ENCODE assay signal across 10 cellular contexts in the genomic region with DNA sequence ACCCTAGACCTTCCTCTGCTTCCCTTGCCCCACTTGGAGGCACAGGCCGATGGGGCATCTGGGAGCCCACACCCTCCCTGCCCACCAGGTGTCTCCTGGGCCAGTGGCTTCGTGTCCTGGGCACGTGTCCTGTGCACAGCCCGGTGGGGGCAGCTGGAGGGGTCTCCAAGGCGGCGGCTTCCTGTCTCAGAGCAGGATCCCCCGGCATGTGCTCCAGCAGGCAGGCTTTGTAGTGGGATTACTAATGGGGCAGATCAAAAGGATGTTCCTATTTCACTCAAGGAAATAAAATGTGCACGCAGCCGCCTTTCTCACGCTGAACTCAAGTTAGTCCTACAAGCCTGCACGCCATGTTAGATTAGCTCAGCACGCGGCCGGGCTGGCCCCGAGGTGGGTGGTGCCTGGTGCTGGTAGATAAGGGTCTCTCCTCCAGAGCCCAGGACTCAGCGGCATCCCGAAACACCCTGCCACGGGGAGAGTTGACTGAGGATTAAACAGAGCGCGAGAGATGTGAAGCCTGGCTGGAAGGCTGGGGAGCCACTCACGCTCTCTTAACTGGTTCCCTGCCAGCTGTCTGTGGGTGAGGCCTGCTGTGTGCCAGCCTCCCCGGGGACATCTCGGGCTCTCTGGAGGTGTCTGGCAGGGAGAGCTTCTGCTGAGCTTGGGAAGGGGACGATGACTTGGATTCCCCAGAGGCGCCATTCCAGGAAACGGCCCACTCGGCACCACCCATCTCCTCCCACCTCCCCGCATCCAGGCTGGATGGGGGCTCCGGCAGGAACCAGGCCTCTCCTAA.
DNase-seq lines count a peak whose midpoint lies in the region; ATAC-seq, FAIRE-seq and TF ChIP-seq lines count a peak whose summit lies in the region.
"Had no signal": no experiment of that assay in that cellular context is flagged by ENCODE, and none has a peak within 500 bp of the region (broad histone marks: within the 10 kb centered on the region; RNA-seq: fewer than 3 reads in every experiment).

No MANE protein-coding gene starts in this region.

- no peak for TF ChIP-seq POLR2A in GM12892 (IDR thresholded peaks at IDR 0.05; ENCODE audit: low read depth, low read length)

- ATAC-seq in psoas muscle = peak in 3 of 4 donors; percentile 11 to 35 (median 34)
- ATAC-seq: naive thymus-derived CD4-positive, alpha-beta T cell had no signal

- DNase-seq in DMS79 treated with DMSO at 0.1 percent for 48 hours (lab: John Stamatoyannopoulos, UW) (peak; percentile 68), OCI-M1 (lab: John Stamatoyannopoulos, UW) (peak; percentile 95), fibroblast of villous mesenchyme (ENCODE audit: low read depth) (peak; percentile 58), psoas muscle (no peak), GM12892 (ENCODE audit: insufficient read length) (no peak), UCSD-AML1 (lab: John Stamatoyannopoulos, UW; ENCODE audit: unreplicated experiment) (no peak), GM10266 (ENCODE audit: extremely low spot score) (no peak), DMS53 treated with DMSO at 0.1 percent for 48 hours (lab: John Stamatoyannopoulos, UW; ENCODE audit: unreplicated experiment) (no peak)
- DNase-seq: naive thymus-derived CD4-positive, alpha-beta T cell had no signal

- H3K27ac ChIP-seq in psoas muscle = peak overlapping the region; percentile 61
- H3K27ac ChIP-seq: SJSA1 had no signal

- peaks cover 41% of the 10 kb centered on the region for H3K4me1 ChIP-seq in psoas muscle
- H3K4me1 ChIP-seq: SJSA1 had no signal

- H3K27me3 ChIP-seq in psoas muscle (ENCODE audit: insufficient read depth in 3 of 3, low read length in 2 of 3) = no peaks in the 10 kb centered on the region
- H3K27me3 ChIP-seq: SJSA1 had no signal

- H3K36me3 ChIP-seq in psoas muscle (ENCODE audit: insufficient read depth in 1 of 2, low read depth in 1 of 2) = peaks cover 0 to 16% of the 10 kb centered on the region in 2 donors

- WGBS in psoas muscle, 3 donors = 47 to 60% (median 50%) methylated on average over 29 of the region's 29 CpGs

- H3K4me3 ChIP-seq in fibroblast of villous mesenchyme (ENCODE audit: low read depth, low read length) (no peak overlapping the region), psoas muscle (no peak overlapping the region)
- H3K4me3 ChIP-seq: SJSA1 had no signal

- intact Hi-C loops in psoas muscle (cut with DNase I) = no loop called here

- TF ChIP-seq CTCF in fibroblast of villous mesenchyme (IDR thresholded peaks at IDR 0.05; ENCODE audit: insufficient read depth, low read depth, low read length) (no peak), psoas muscle (IDR thresholded peaks at IDR 0.05) (no peak), GM10266 (IDR thresholded peaks at IDR 0.05; ENCODE audit: control insufficient read depth, insufficient read depth, low read depth, missing control alignments) (no peak)

- no peak for FAIRE-seq in GM12892 (lab: Jason Lieb, UNC)

- H3K9me3 ChIP-seq in psoas muscle = no peaks in the 10 kb centered on the region
- H3K9me3 ChIP-seq: SJSA1 had no signal

Comparison
In these comparisons a context has a peak if more than half of its experiments do, and no peak if none do; other contexts are left out.
1. DNase-seq: peak in DMS79 treated with DMSO at 0.1 percent for 48 hours (single experiment), OCI-M1 (single experiment) and fibroblast of villous mesenchyme (single experiment); none in psoas muscle (0 of 2), GM12892 (single experiment), UCSD-AML1 (single experiment), GM10266 (single experiment) and DMS53 treated with DMSO at 0.1 percent for 48 hours (single experiment).